ENCODE assay signal across 8 cellular contexts in genomic region chr7:26201261-26202018, GRCh38. TPM values are rescaled to one million over a fixed set of nuclear protein-coding genes. Genes with fewer than 3 reads are reported as not detected.
DNase-seq lines count a peak whose midpoint lies in the region; ATAC-seq and TF ChIP-seq lines count a peak whose summit lies in the region.

CBX3 (plus strand) TSS chr7:26201745; CDS start chr7:26202999, 1,254 bp downstream.

- TF ChIP-seq CTCF in C4-2B (conservative IDR thresholded peaks at IDR 0.05) = no peak
- TF ChIP-seq CTCF in liver (IDR thresholded peaks at IDR 0.05; ENCODE audit: low read depth, low read length, missing input control) = no peak

- H3K4me1 ChIP-seq in liver (ENCODE audit: control insufficient read depth in 4 of 4, insufficient read depth in 4 of 4, low read length in 3 of 4) = peaks cover 3 to 42% (median 27%) of the 10 kb centered on the region in 4 donors

- DNase-seq in NCI-H774 (lab: John Stamatoyannopoulos, UW) (peak; percentile 94), dermis microvascular lymphatic vessel endothelial cell (ENCODE audit: low read depth in 2 of 2) (peak in 1 of 2 donors; percentile 84)
- DNase-seq in activated CD4-positive, alpha-beta T cell treated with anti-CD3 and anti-CD28 coated beads, Interleukin-2, amount 50 U/mL, for 4 hours = peak; percentile 73 to 74
- DNase-seq in stimulated activated CD4-positive, alpha-beta T cell treated with anti-CD3 and anti-CD28 coated beads, Interleukin-4, amount 100 ng/mL, for 24 hours = peak; percentile 88

- H3K27ac ChIP-seq in C4-2B (peak within 1 kb of the TSS; percentile 100), liver (ENCODE audit: low read depth in 1 of 2, low read length in 2 of 2) (peak within 1 kb of the TSS; percentile 98 to 99)

- H3K36me3 ChIP-seq in liver (ENCODE audit: control insufficient read depth in 4 of 4, insufficient read depth in 3 of 4, low read depth in 1 of 4, low read length in 3 of 4) = peaks cover 2 to 16% (median 12%) of the 10 kb centered on the region in 4 donors

- peak within 1 kb of the TSS; percentile 85 to 100 for H3K9ac ChIP-seq in liver (ENCODE audit: low read depth in 1 of 2, low read length in 2 of 2)

- no peak for TF ChIP-seq RAD21 in liver (IDR thresholded peaks at IDR 0.05)

- no peaks in the 10 kb centered on the region for H3K27me3 ChIP-seq in liver (ENCODE audit: control insufficient read depth in 4 of 4, insufficient read depth in 4 of 4, low read length in 3 of 4)

- no peaks in the 10 kb centered on the region for H3K9me3 ChIP-seq in liver (ENCODE audit: control insufficient read depth in 4 of 4, low read length in 3 of 4)

- 6% methylated on average over 84 of the region's 84 CpGs for WGBS in liver

- ATAC-seq in GM19395 (IDR thresholded peaks at IDR 0.05; ENCODE audit: unreplicated experiment) = peak; percentile 42
- peak; percentile 40 for ATAC-seq in HG03521 (IDR thresholded peaks at IDR 0.05; ENCODE audit: unreplicated experiment)

- peak within 1 kb of the TSS; percentile 82 to 100 (median 99) for H3K4me3 ChIP-seq in liver (ENCODE audit: low read depth in 1 of 3, low read length in 3 of 3)

TF ChIP-seq in liver, 16 proteins besides CTCF, POLR2A, EP300 and RAD21:
- TF ChIP-seq EGR1 (IDR thresholded peaks at IDR 0.05; ENCODE audit: low read depth in 2 of 2) (peak in 1 of 2 donors; percentile 51), NR2F2 (IDR thresholded peaks at IDR 0.05) (no peak), SP1 (IDR thresholded peaks at IDR 0.05) (no peak), GABPA (IDR thresholded peaks at IDR 0.05 in 1 of 2, conservative IDR thresholded peaks at IDR 0.05 in 1 of 2) (no peak), HNF4G (IDR thresholded peaks at IDR 0.05) (no peak), MAX (IDR thresholded peaks at IDR 0.05) (peak; percentile 15)

RNA-seq across cellular contexts. Expression of gene CBX3, which starts in this region (rescaled TPM):
- total RNA-seq in dermis microvascular lymphatic vessel endothelial cell (96.5 and 112 TPM in 2 replicates), liver (10 to 100 TPM; 35.0 to 53.3 TPM)
- 10 to 100 TPM; 26.9 to 31.1 TPM for polyA plus RNA-seq in liver
